ENCODE assay signal across 20 cellular contexts in genomic region chr1:215617979-215618378, GRCh38. TPM values are rescaled to one million over a fixed set of nuclear protein-coding genes. Genes with fewer than 3 reads are reported as not detected.
DNase-seq lines count a peak whose midpoint lies in the region; ATAC-seq, FAIRE-seq and TF ChIP-seq lines count a peak whose summit lies in the region.
"Had no signal": no experiment of that assay in that cellular context is flagged by ENCODE, and none has a peak within 500 bp of the region (broad histone marks: within the 10 kb centered on the region; RNA-seq: fewer than 3 reads in every experiment).

No MANE protein-coding gene starts in this region.

- peak; percentile 44 to 78 (median 57) for ATAC-seq in right lobe of liver
- no peak for ATAC-seq in HepG2
- peak; percentile 48 for ATAC-seq in HG02763 (IDR thresholded peaks at IDR 0.05; ENCODE audit: unreplicated experiment)
- ATAC-seq in GM19324 (IDR thresholded peaks at IDR 0.05; ENCODE audit: low FRiP score, unreplicated experiment), result no peak
- ATAC-seq in HG03457 (IDR thresholded peaks at IDR 0.05; ENCODE audit: unreplicated experiment), result no peak
- ATAC-seq in CD4-positive, alpha-beta T cell (ENCODE audit: poor library complexity), result no peak
- ATAC-seq: A549, left colon had no signal

- H3K27ac Mint-ChIP-seq in CD4-positive, alpha-beta T cell, result no peak overlapping the region

- WGBS in right lobe of liver (ENCODE audit: insufficient coverage, low coverage, low lambda C conversion rate, missing lambda C conversion rate), result 42% methylated on average over 1 of the region's 1 CpG
- WGBS in HepG2 (ENCODE audit: low lambda C conversion rate), result 94% methylated on average over 1 of the region's 1 CpG

- peaks cover 35% of the 10 kb centered on the region for H3K36me3 Mint-ChIP-seq in CD4-positive, alpha-beta T cell (ENCODE audit: low read depth)

- no peak for TF ChIP-seq CTCF in right lobe of liver (IDR thresholded peaks at IDR 0.05)
- no peak for TF ChIP-seq CTCF in HepG2 (CRISPR knock-in tag; IDR thresholded peaks at IDR 0.05)
- no peak for TF ChIP-seq CTCF in CD4-positive, alpha-beta T cell (IDR thresholded peaks at IDR 0.05)

- 0 out of 2 replicates have a peak, but pooled peaks cover 2% of the 10 kb centered on the region for H4K20me1 ChIP-seq in HepG2 (ENCODE audit: insufficient read depth, low read length)

- no peak for TF ChIP-seq POLR2A in right lobe of liver (IDR thresholded peaks at IDR 0.05)
- no peak for TF ChIP-seq POLR2A in HepG2 (IDR thresholded peaks at IDR 0.05; ENCODE audit: insufficient read depth in 1 of 2, low read depth in 2 of 2, low read length in 2 of 2)

- no peak overlapping the region for H3K9ac ChIP-seq in HepG2 (ENCODE audit: insufficient read depth, low read depth, low read length)
- H3K9ac ChIP-seq: BLaER1 had no signal

- DNase-seq in right lobe of liver (no peak), HepG2 (ENCODE audit: low spot score) (no peak), M059J (ENCODE audit: low read depth) (peak; percentile 14), NCI-H345 treated with DMSO at 0.1 percent for 48 hours (lab: John Stamatoyannopoulos, UW; ENCODE audit: unreplicated experiment) (no peak)
- DNase-seq in CD4-positive, alpha-beta T cell, result no peak
- DNase-seq: aorta, Calu3, Karpas-422, left colon, midbrain, NCI-H1417, NCI-H524 treated with DMSO at 0.1 percent for 48 hours, uterus had no signal

- TF ChIP-seq EP300 in HepG2 (IDR thresholded peaks at IDR 0.05; ENCODE audit: low read depth in 2 of 2, low read length in 2 of 2), result no peak
- TF ChIP-seq EP300 in HepG2 (CRISPR knock-in tag; IDR thresholded peaks at IDR 0.05; ENCODE audit: borderline replicate concordance), result no peak

- H3K4me3 Mint-ChIP-seq in CD4-positive, alpha-beta T cell, result no peak overlapping the region

- peaks cover 5% of the 10 kb centered on the region for H3K79me2 ChIP-seq in HepG2 (ENCODE audit: insufficient read depth, low read length)

- no TSS peak for BruUV-seq in HepG2 (replicated peaks; lab: Mats Ljungman, UMichigan)

- H3K4me3 ChIP-seq in right lobe of liver (no peak overlapping the region), HepG2 (replicated peaks in 1 of 3; ENCODE audit: insufficient read depth in 1 of 3, low read depth in 2 of 3, low read length in 3 of 3) (no peak overlapping the region)
- H3K4me3 ChIP-seq: A549, BLaER1, esophagus muscularis mucosa, uterus had no signal

- no peaks in the 10 kb centered on the region for H3K27me3 Mint-ChIP-seq in CD4-positive, alpha-beta T cell

- no peaks in the 10 kb centered on the region for H3K9me3 Mint-ChIP-seq in CD4-positive, alpha-beta T cell

- no peak overlapping the region for H3K27ac ChIP-seq in right lobe of liver
- no peak overlapping the region for H3K27ac ChIP-seq in HepG2 (ENCODE audit: extremely low read length, insufficient read depth, low read length)
- H3K27ac ChIP-seq in CD4-positive, alpha-beta T cell (ENCODE audit: low read depth, low read length), result no peak overlapping the region
- H3K27ac ChIP-seq: A549, BLaER1, esophagus muscularis mucosa, uterus had no signal

- TF ChIP-seq RAD21 in HepG2 (CRISPR knock-in tag; IDR thresholded peaks at IDR 0.05), result no peak

- POLR2A ChIA-PET in HepG2 (lab: Yijun Ruan, JAX), result no interaction called here
- POLR2A ChIA-PET in CD4-positive, alpha-beta T cell (lab: Charles Lee), result no interaction called here

- no peaks in the 10 kb centered on the region for H3K27me3 ChIP-seq in right lobe of liver
- no peaks in the 10 kb centered on the region for H3K27me3 ChIP-seq in HepG2 (ENCODE audit: control insufficient read depth in 1 of 2, insufficient read depth in 2 of 2, low read length in 2 of 2)
- no peaks in the 10 kb centered on the region for H3K27me3 ChIP-seq in CD4-positive, alpha-beta T cell (ENCODE audit: control insufficient read depth, insufficient read depth, low read length)
- H3K27me3 ChIP-seq: BLaER1, esophagus muscularis mucosa, uterus had no signal

- H3K36me3 ChIP-seq in right lobe of liver (peaks cover 0 to 29% (median 13%) of the 10 kb centered on the region in 4 donors), HepG2 (replicated peaks in 1 of 2; ENCODE audit: control insufficient read depth in 1 of 2, insufficient read depth in 2 of 2, low read length in 2 of 2) (peaks cover 3 to 53% of the 10 kb centered on the region in 2 experiments)
- H3K36me3 ChIP-seq: uterus had no signal

- H2AFZ ChIP-seq in HepG2 (ENCODE audit: low read length), result no peak overlapping the region

- CTCF ChIA-PET in HepG2 (lab: Yijun Ruan, JAX; ENCODE audit: low intra/inter-chr PET ratio, low total read pairs), result no interaction called here
- CTCF ChIA-PET in CD4-positive, alpha-beta T cell (lab: Charles Lee), result no interaction called here

- in situ Hi-C loops in HepG2 (cut with HindIII; ENCODE audit: extremely low pct_ligation_motif_present, low pct_unique_long_range_greater_than_20kb), result no loop called here

- no peaks in the 10 kb centered on the region for H3K9me3 ChIP-seq in right lobe of liver
- no peaks in the 10 kb centered on the region for H3K9me3 ChIP-seq in HepG2 (ENCODE audit: low read length)
- no peaks in the 10 kb centered on the region for H3K9me3 ChIP-seq in CD4-positive, alpha-beta T cell (ENCODE audit: control insufficient read depth, low read length)
- H3K9me3 ChIP-seq: A549, uterus had no signal

- H3K4me1 Mint-ChIP-seq in CD4-positive, alpha-beta T cell (ENCODE audit: low read depth), result no peaks in the 10 kb centered on the region

- intact Hi-C loops in right lobe of liver (cut with DNase I) (no loop called here), HepG2 (cut with micrococcal nuclease; ENCODE audit: unreplicated experiment) (no loop called here)
- intact Hi-C loops in CD4-positive, alpha-beta T cell (cut with DNase I, micrococcal nuclease), result no loop called here

- H3K4me2 ChIP-seq in HepG2 (ENCODE audit: low read depth, low read length), result no peak overlapping the region
- H3K4me2 ChIP-seq: A549, BLaER1 had no signal

- peaks cover 0 to 4% (median 2%) of the 10 kb centered on the region in 4 donors for H3K4me1 ChIP-seq in right lobe of liver
- no peaks in the 10 kb centered on the region for H3K4me1 ChIP-seq in HepG2 (ENCODE audit: insufficient read depth, low read length)
- H3K4me1 ChIP-seq: A549, BLaER1, esophagus muscularis mucosa, uterus had no signal

- no peak for FAIRE-seq in HepG2 (lab: Jason Lieb, UNC)
- FAIRE-seq: A549, H54 had no signal

TF ChIP-seq in HepG2, 621 proteins besides CTCF, POLR2A, EP300 and RAD21:
- TF ChIP-seq TARDBP (CRISPR knock-in tag; IDR thresholded peaks at IDR 0.05), result no peak
- no peak for TF ChIP-seq SPEN (CRISPR knock-in tag; IDR thresholded peaks at IDR 0.05; ENCODE audit: low read depth)
- TF ChIP-seq RARA (CRISPR knock-in tag; IDR thresholded peaks at IDR 0.05), result no peak
- TF ChIP-seq ZNF619 (CRISPR knock-in tag; IDR thresholded peaks at IDR 0.05), result no peak
- TF ChIP-seq ZNF549 (CRISPR knock-in tag; IDR thresholded peaks at IDR 0.05), result no peak
- no peak for TF ChIP-seq CCAR2 (optimal IDR thresholded peaks at IDR 0.05; ENCODE audit: low read depth, low read length)
- no peak for TF ChIP-seq ZNF3 (CRISPR knock-in tag; IDR thresholded peaks at IDR 0.05)
- TF ChIP-seq ZNF678 (CRISPR knock-in tag; IDR thresholded peaks at IDR 0.05), result no peak
- TF ChIP-seq AGO2 (optimal IDR thresholded peaks at IDR 0.05; ENCODE audit: low read depth, low read length), result no peak
- no peak for TF ChIP-seq SRSF4 (IDR thresholded peaks at IDR 0.05; ENCODE audit: low read depth, low read length, poor library complexity, severe bottlenecking)
- TF ChIP-seq ZNF652 (CRISPR knock-in tag; IDR thresholded peaks at IDR 0.05; ENCODE audit: borderline replicate concordance, low read depth), result no peak
- no peak for TF ChIP-seq ZMYM2 (CRISPR knock-in tag; IDR thresholded peaks at IDR 0.05)
- no peak for TF ChIP-seq CREB1 (IDR thresholded peaks at IDR 0.05)
- no peak for TF ChIP-seq CREB1 (CRISPR knock-in tag; IDR thresholded peaks at IDR 0.05)
- TF ChIP-seq ZNF264 (CRISPR knock-in tag; IDR thresholded peaks at IDR 0.05), result no peak
- TF ChIP-seq ZNF33A (CRISPR knock-in tag; IDR thresholded peaks at IDR 0.05; ENCODE audit: borderline replicate concordance), result no peak

RNA-seq across cellular contexts. Expression of gene KCTD3, which starts 50.9 kb away (rescaled TPM):
- total RNA-seq in right lobe of liver (10 to 100 TPM; 33.0 to 43.5 (median 39.3) TPM), HepG2 (2016; rRNA removed; fragmentation: Illumina TruSeq; extraction: Trizol) (68.1 and 101 TPM in 2 replicates)
- total RNA-seq in HepG2 (2016; cell fraction: cytosol; rRNA removed; fragmentation: Illumina TruSeq; extraction: Trizol; ENCODE audit: low read depth), result 21.1 and 25.6 TPM in 2 replicates
- total RNA-seq in HepG2 (2016; cell fraction: insoluble cytoplasmic fraction; rRNA removed; fragmentation: Illumina TruSeq; extraction: Trizol), result 62.7 and 95.7 TPM in 2 replicates
- 67.6 and 75.5 TPM in 2 replicates for total RNA-seq in HepG2 (2016; cell fraction: membrane; rRNA removed; fragmentation: Illumina TruSeq; extraction: Trizol)
- total RNA-seq in HepG2 (2016; cell fraction: nucleus; rRNA removed; fragmentation: Illumina TruSeq; extraction: Trizol), result 61.8 and 68.8 TPM in 2 replicates
- 42.1 and 49.8 TPM in 2 replicates for polyA plus RNA-seq in HepG2 (2011; rRNA removed)
- 28.9 and 30.6 TPM in 2 replicates for polyA plus RNA-seq in HepG2 (2011; cell fraction: cytosol; rRNA removed)
- polyA plus RNA-seq in HepG2 (2011; cell fraction: nucleus; rRNA removed), result 39.0 and 39.4 TPM in 2 replicates
- polyA plus RNA-seq in HepG2 (2012), result 26.8 and 35.9 TPM in 2 replicates
- 9.7 and 10.6 TPM in 2 replicates for polyA plus RNA-seq in HepG2 (2016; cell fraction: cytosol; fragmentation: Illumina TruSeq; extraction: Trizol; ENCODE audit: low read depth)
- 81.8 and 89.6 TPM in 2 replicates for polyA plus RNA-seq in HepG2 (2016; cell fraction: insoluble cytoplasmic fraction; fragmentation: Illumina TruSeq; extraction: Trizol; ENCODE audit: low read depth)
- polyA plus RNA-seq in HepG2 (2016; cell fraction: membrane; fragmentation: Illumina TruSeq; extraction: Trizol; ENCODE audit: low read depth), result 32.1 and 35.4 TPM in 2 replicates
- polyA plus RNA-seq in HepG2 (2016; cell fraction: nucleus; fragmentation: Illumina TruSeq; extraction: Trizol; ENCODE audit: insufficient read depth, low read depth), result 79.5 and 81.4 TPM in 2 replicates
- polyA minus RNA-seq in HepG2 (2011; rRNA and poly(A)+ RNA removed; ENCODE audit: low replicate concordance), result 59.2 and 101 TPM in 2 replicates
- 37.6 and 40.1 TPM in 2 replicates for polyA minus RNA-seq in HepG2 (2011; cell fraction: cytosol; rRNA and poly(A)+ RNA removed)
- 82.1 and 91.3 TPM in 2 replicates for polyA minus RNA-seq in HepG2 (2011; cell fraction: nucleus; rRNA and poly(A)+ RNA removed)
- 15.6 and 22.6 TPM in 2 replicates for total RNA-seq in M059J (2014; rRNA removed; shearing (Covaris generic))
- 1 to 10 TPM; 3.0 to 4.8 TPM for total RNA-seq in CD4-positive, alpha-beta T cell

Comparison
In these comparisons a context has a peak if more than half of its experiments do, and no peak if none do; other contexts are left out.
1. ATAC-seq: peak in right lobe of liver (4 of 4) and HG02763 (single experiment); none in HepG2 (single experiment), GM19324 (single experiment), HG03457 (single experiment) and CD4-positive, alpha-beta T cell (single experiment).